In genomic region chr12:107761502-107761904, GRCh38 we compare ENCODE assay signal across 7 cellular contexts. TPM values are rescaled to one million over a fixed set of nuclear protein-coding genes. Genes with fewer than 3 reads are reported as not detected.
DNase-seq lines count a peak whose midpoint lies in the region; ATAC-seq and TF ChIP-seq lines count a peak whose summit lies in the region.

No MANE protein-coding gene starts in this region.

- TF ChIP-seq CTCF in cardiac fibroblast (IDR thresholded peaks at IDR 0.05; ENCODE audit: low read depth, low read length) (no peak), lung (IDR thresholded peaks at IDR 0.05; ENCODE audit: control extremely low read depth, extremely low read depth) (no peak), type B pancreatic cell (conservative IDR thresholded peaks at IDR 0.05) (no peak)

- peaks cover 3 to 8% of the 10 kb centered on the region in 2 donors for H3K4me1 ChIP-seq in lung (ENCODE audit: control insufficient read depth in 2 of 2, insufficient read depth in 2 of 2, low read length in 2 of 2)

- no peaks in the 10 kb centered on the region for H3K9me3 ChIP-seq in lung (ENCODE audit: control insufficient read depth in 2 of 2, insufficient read depth in 1 of 2, low read length in 1 of 2)

- DNase-seq in NCI-H69 (lab: John Stamatoyannopoulos, UW) (peak; percentile 52), cardiac fibroblast (ENCODE audit: low read depth in 2 of 2) (peak in 1 of 2 donors; percentile 10), lung (ENCODE audit: low spot score) (no peak), type B pancreatic cell (ENCODE audit: extremely low spot score, unreplicated experiment) (no peak), NK-92 (lab: John Stamatoyannopoulos, UW; ENCODE audit: unreplicated experiment) (no peak)

- H3K4me3 Mint-ChIP-seq in type B pancreatic cell, result peak overlapping the region; percentile 91

- H3K36me3 ChIP-seq in lung (ENCODE audit: control insufficient read depth in 2 of 2, insufficient read depth in 2 of 2, low read length in 2 of 2), result peaks cover 3 to 6% of the 10 kb centered on the region in 2 donors

- peaks cover 2% of the 10 kb centered on the region for H3K36me3 Mint-ChIP-seq in type B pancreatic cell

- H3K27ac Mint-ChIP-seq in type B pancreatic cell, result peak overlapping the region; percentile 78

- ATAC-seq in GM19467 (IDR thresholded peaks at IDR 0.05; ENCODE audit: unreplicated experiment), result peak; percentile 6
- peak; percentile 2 for ATAC-seq in lung (ENCODE audit: insufficient read depth, low FRiP score)
- ATAC-seq in HG03135 (IDR thresholded peaks at IDR 0.05; ENCODE audit: unreplicated experiment), result no peak

- peak overlapping the region; percentile 36 to 82 for H3K27ac ChIP-seq in lung (ENCODE audit: low read depth in 1 of 2, low read length in 1 of 2)

- peaks cover 4% of the 10 kb centered on the region for H3K27me3 Mint-ChIP-seq in type B pancreatic cell

- H3K9me3 Mint-ChIP-seq in type B pancreatic cell, result no peaks in the 10 kb centered on the region

- no peaks in the 10 kb centered on the region for H3K27me3 ChIP-seq in lung (ENCODE audit: control insufficient read depth, insufficient read depth)

- 2 to 3% methylated on average over 12 of the region's 12 CpGs for WGBS in lung, 2 donors

- H3K4me3 ChIP-seq in cardiac fibroblast (replicated peaks in 1 of 2; ENCODE audit: low read depth in 2 of 2, low read length in 2 of 2) (peak overlapping the region; percentile 62), lung (peak overlapping the region; percentile 27)

- peaks cover 14% of the 10 kb centered on the region for H3K4me1 Mint-ChIP-seq in type B pancreatic cell (ENCODE audit: unreplicated experiment)

RNA-seq across cellular contexts. Expression of gene PRDM4, which starts 0.6 kb away (rescaled TPM):
- 10 to 100 TPM; 23.2 to 33.5 TPM for total RNA-seq in lung
- 10 to 100 TPM in 1 of 2 donors, 1 to 10 TPM in 1; 7.3 to 17.8 TPM for polyA plus RNA-seq in lung
- 35.0 and 38.9 TPM in 2 replicates for total RNA-seq in type B pancreatic cell (ENCODE audit: low replicate concordance)

RNA-seq across cellular contexts. Expression of gene ASCL4, which starts 13.0 kb away (rescaled TPM):
- not detected for total RNA-seq in lung
- polyA plus RNA-seq in lung, result not detected
- 0.67 TPM in 1 of 2 replicates, not detected in the other for total RNA-seq in type B pancreatic cell (ENCODE audit: low replicate concordance)
